18 cellular contexts compared by ENCODE assay signal in genomic region chrX:130184857-130185256, GRCh38. TPM values are rescaled to one million over a fixed set of nuclear protein-coding genes. Genes with fewer than 3 reads are reported as not detected.
A peak's percentile ranks its signal among the peaks of the same experiment; 100 is the strongest.
DNase-seq lines count a peak whose midpoint lies in the region; ATAC-seq and TF ChIP-seq lines count a peak whose summit lies in the region.
"Had no signal": no experiment of that assay in that cellular context is flagged by ENCODE, and none has a peak within 500 bp of the region (broad histone marks: within the 10 kb centered on the region; RNA-seq: fewer than 3 reads in every experiment).

No MANE protein-coding gene starts in this region.

- H3K27me3 ChIP-seq in BLaER1 (peaks cover 66% of the 10 kb centered on the region), adrenal gland (no peaks in the 10 kb centered on the region)

- H3K9me3 ChIP-seq in BLaER1, result no peaks in the 10 kb centered on the region
- no peaks in the 10 kb centered on the region for H3K9me3 ChIP-seq in adrenal gland (replicated peaks in 1 of 3)

- peak; percentile 49 for DNase-seq in activated CD8-positive, alpha-beta memory T cell treated with anti-CD3 and anti-CD28 coated beads for 24 hours
- DNase-seq in activated CD8-positive, alpha-beta memory T cell treated with anti-CD3 and anti-CD28 coated beads, Interleukin-2, amount 50 U/mL, for 48 hours, result no peak
- DNase-seq in M059J (ENCODE audit: low read depth) (peak; percentile 41), glomerular visceral epithelial cell (ENCODE audit: extremely low spot score) (peak; percentile 21), left ventricle myocardium superior (no peak), adrenal gland (no peak)
- DNase-seq: AML-193; CD8-positive, alpha-beta memory T cell; DND-41; GF-D8; GOT3; NCI-H1048; NCI-H146; NCI-H345; PC-3 had no signal

- no peaks in the 10 kb centered on the region for H4K20me1 ChIP-seq in BLaER1

- H3K9ac ChIP-seq in BLaER1, result no peak overlapping the region

- WGBS in adrenal gland, 4 donors, result 41 to 71% (median 49%) methylated on average over 2 of the region's 2 CpGs

- peak overlapping the region; percentile 46 for H3K4me2 ChIP-seq in BLaER1

- ATAC-seq in left ventricle myocardium superior (no peak), GM18873 (IDR thresholded peaks at IDR 0.05; ENCODE audit: low FRiP score, unreplicated experiment) (no peak)
- ATAC-seq: PC-3 had no signal

- no peaks in the 10 kb centered on the region for H3K36me3 ChIP-seq in BLaER1
- no peaks in the 10 kb centered on the region for H3K36me3 ChIP-seq in adrenal gland (replicated peaks in 1 of 2)

- no peak for TF ChIP-seq POLR2A in adrenal gland (IDR thresholded peaks at IDR 0.05)

- intact Hi-C loops in left ventricle myocardium superior (cut with micrococcal nuclease), result no loop called here
- intact Hi-C loops in adrenal gland (cut with DNase I), result no loop called here

- H3K4me1 ChIP-seq in BLaER1, result peaks cover 40% of the 10 kb centered on the region
- H3K4me1 ChIP-seq in adrenal gland (replicated peaks in 1 of 2), result no peaks in the 10 kb centered on the region

- TF ChIP-seq CTCF in adrenal gland (IDR thresholded peaks at IDR 0.05), result no peak

- no peak overlapping the region for H3K27ac ChIP-seq in BLaER1
- no peak overlapping the region for H3K27ac ChIP-seq in adrenal gland
- H3K27ac ChIP-seq: HL-60 had no signal

- H3K4me3 ChIP-seq in BLaER1, result no peak overlapping the region
- H3K4me3 ChIP-seq in adrenal gland, result no peak overlapping the region

RNA-seq across cellular contexts. Expression of gene RAB33A, which starts 13.1 kb away (rescaled TPM):
- 0.42 and 1.1 TPM in 2 replicates for total RNA-seq in M059J (2014; rRNA removed; shearing (Covaris generic))
- total RNA-seq in left ventricle myocardium superior (0.59 TPM), adrenal gland (1 to 10 TPM in 5 of 8 donors, under 1 TPM in 3; 0.24 to 7.6 (median 1.2) TPM)
- 1 to 10 TPM in 2 of 3 donors, under 1 TPM in 1; 0.40 to 1.4 (median 1.0) TPM for polyA plus RNA-seq in adrenal gland
- total RNA-seq: PC-3 had no signal

RNA-seq across cellular contexts. Expression of gene AIFM1, which starts 19.2 kb away (rescaled TPM):
- 39.0 and 69.2 TPM in 2 replicates for total RNA-seq in M059J (2014; rRNA removed; shearing (Covaris generic))
- total RNA-seq in left ventricle myocardium superior (134 TPM), adrenal gland (100 to 1,000 TPM in 1 of 8 donors, 10 to 100 TPM in 7; 37.4 to 101 (median 69.8) TPM)
- 100 to 1,000 TPM in 1 of 3 donors, 10 to 100 TPM in 2; 41.2 to 163 (median 73.9) TPM for polyA plus RNA-seq in adrenal gland

Comparison
In these comparisons a context has a peak if more than half of its experiments do, and no peak if none do; other contexts are left out.
1. DNase-seq: peak in activated CD8-positive, alpha-beta memory T cell treated with anti-CD3 and anti-CD28 coated beads for 24 hours (single experiment), M059J (single experiment) and glomerular visceral epithelial cell (single experiment); none in activated CD8-positive, alpha-beta memory T cell treated with anti-CD3 and anti-CD28 coated beads, Interleukin-2, amount 50 U/mL, for 48 hours (single experiment), left ventricle myocardium superior (single experiment) and adrenal gland (0 of 7).